In genomic region chr10:119445311-119445934, GRCh38 we compare ENCODE assay signal across 8 cellular contexts.
DNase-seq lines count a peak whose midpoint lies in the region; ATAC-seq, FAIRE-seq and TF ChIP-seq lines count a peak whose summit lies in the region.

No MANE protein-coding gene starts in this region.

- peak; percentile 81 for TF ChIP-seq CTCF in CD8-positive, alpha-beta T cell (IDR thresholded peaks at IDR 0.05)
- TF ChIP-seq CTCF in NB4 (IDR thresholded peaks at IDR 0.05; ENCODE audit: low read depth, low read length) (peak; percentile 98), astrocyte of the spinal cord (IDR thresholded peaks at IDR 0.05; ENCODE audit: low read depth, low read length) (peak; percentile 98)

- no peaks in the 10 kb centered on the region for H3K9me3 Mint-ChIP-seq in CD8-positive, alpha-beta T cell

- peaks cover 16% of the 10 kb centered on the region for H3K36me3 Mint-ChIP-seq in CD8-positive, alpha-beta T cell

- FAIRE-seq in small intestine (lab: Jason Lieb, UNC) = no peak

- intact Hi-C loops in CD8-positive, alpha-beta T cell (cut with DNase I, micrococcal nuclease) = loop anchor here (1.0 to 2.0 kb wide), 7 partner anchors 44 to 306 kb away; partner anchors contain the start of gene RGS10 (in 1 of the 2)

- DNase-seq in CD8-positive, alpha-beta T cell = peak; percentile 67 to 93 (median 85)
- DNase-seq in NB4 (ENCODE audit: low read depth) (peak; percentile 87), T-helper 9 cell (peak; percentile 91), astrocyte of the spinal cord (ENCODE audit: low read depth, low spot score) (peak; percentile 68), hypothalamus (lab: John Stamatoyannopoulos, UW) (peak; percentile 9 to 93 (median 65)), small intestine (peak; percentile 77)

- CTCF ChIA-PET in CD8-positive, alpha-beta T cell (lab: Charles Lee) = interaction anchor here (0.6 to 9.3 kb wide), 58 partner anchors 9 to 306 kb away, joined by 3 to 98 read pairs (median 4); partner anchors contain the start of genes GRK5 and RGS10

- in situ Hi-C loops in astrocyte of the spinal cord (cut with HindIII; ENCODE audit: low sequenced_read_pairs) = no loop called here

- H3K4me1 Mint-ChIP-seq in CD8-positive, alpha-beta T cell (ENCODE audit: low read depth) = peaks cover 11% of the 10 kb centered on the region

- no peaks in the 10 kb centered on the region for H3K27me3 Mint-ChIP-seq in CD8-positive, alpha-beta T cell (ENCODE audit: low read depth)

- POLR2A ChIA-PET in CD8-positive, alpha-beta T cell (lab: Charles Lee) = interaction anchor here (1.0 to 2.1 kb wide), 3 partner anchors 45 to 94 kb away, joined by 3 to 8 read pairs (median 3); no protein-coding TSS in a partner anchor

- peaks cover 4% of the 10 kb centered on the region for H3K36me3 ChIP-seq in CD8-positive, alpha-beta T cell (ENCODE audit: insufficient read depth, low read length)
- H3K36me3 ChIP-seq in small intestine (ENCODE audit: control insufficient read depth in 2 of 2, insufficient read depth in 2 of 2, low read length in 2 of 2) = no peaks in the 10 kb centered on the region

- H3K27ac ChIP-seq in CD8-positive, alpha-beta T cell (ENCODE audit: low read depth, low read length) = no peak overlapping the region
- no peak overlapping the region for H3K27ac ChIP-seq in small intestine (ENCODE audit: low read depth in 1 of 2, low read length in 1 of 2)

- H3K4me1 ChIP-seq in CD8-positive, alpha-beta T cell (ENCODE audit: insufficient read depth, low read length) = peaks cover 10% of the 10 kb centered on the region
- no peaks in the 10 kb centered on the region for H3K4me1 ChIP-seq in small intestine (ENCODE audit: control insufficient read depth in 2 of 2, insufficient read depth in 1 of 2, low read depth in 1 of 2, low read length in 1 of 2)

- no peak overlapping the region for H3K4me3 ChIP-seq in CD8-positive, alpha-beta T cell (ENCODE audit: low read depth, low read length)
- H3K4me3 ChIP-seq in NB4 (ENCODE audit: low read depth, low read length) (no peak overlapping the region), astrocyte of the spinal cord (ENCODE audit: low read depth, low read length) (no peak overlapping the region), small intestine (ENCODE audit: low read depth in 1 of 2, low read length in 2 of 2) (no peak overlapping the region)

- TF ChIP-seq POLR2A in NB4 (IDR thresholded peaks at IDR 0.05; ENCODE audit: extremely low read depth, insufficient read length) = no peak

- peak overlapping the region; percentile 66 for H3K27ac Mint-ChIP-seq in CD8-positive, alpha-beta T cell

- no peaks in the 10 kb centered on the region for H3K27me3 ChIP-seq in CD8-positive, alpha-beta T cell (ENCODE audit: insufficient read depth, low read length)
- no peaks in the 10 kb centered on the region for H3K27me3 ChIP-seq in small intestine (ENCODE audit: control insufficient read depth in 2 of 2, insufficient read depth in 2 of 2, low read length in 2 of 2)

- peak; percentile 80 for ATAC-seq in CD8-positive, alpha-beta T cell
- ATAC-seq in GM21381 (IDR thresholded peaks at IDR 0.05; ENCODE audit: unreplicated experiment) (peak; percentile 71), HG03135 (IDR thresholded peaks at IDR 0.05; ENCODE audit: unreplicated experiment) (no peak)

- no peak overlapping the region for H3K4me3 Mint-ChIP-seq in CD8-positive, alpha-beta T cell

- WGBS in small intestine, 3 donors = 24 to 31% (median 28%) methylated on average over 10 of the region's 10 CpGs

- no peaks in the 10 kb centered on the region for H3K9me3 ChIP-seq in CD8-positive, alpha-beta T cell (ENCODE audit: low read length)
- no peaks in the 10 kb centered on the region for H3K9me3 ChIP-seq in small intestine (ENCODE audit: control insufficient read depth, low read depth)
